Comparison of ENCODE assay signal across 1 cellular context in genomic region chr3:11846281-11847034, GRCh38.
TF ChIP-seq lines count a peak whose summit lies in the region.

A gene with protein sequence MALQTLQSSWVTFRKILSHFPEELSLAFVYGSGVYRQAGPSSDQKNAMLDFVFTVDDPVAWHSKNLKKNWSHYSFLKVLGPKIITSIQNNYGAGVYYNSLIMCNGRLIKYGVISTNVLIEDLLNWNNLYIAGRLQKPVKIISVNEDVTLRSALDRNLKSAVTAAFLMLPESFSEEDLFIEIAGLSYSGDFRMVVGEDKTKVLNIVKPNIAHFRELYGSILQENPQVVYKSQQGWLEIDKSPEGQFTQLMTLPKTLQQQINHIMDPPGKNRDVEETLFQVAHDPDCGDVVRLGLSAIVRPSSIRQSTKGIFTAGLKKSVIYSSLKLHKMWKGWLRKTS (minus strand): TSS chr3:11846885. CDS start chr3:11846636, 249 bp downstream.

TF ChIP-seq in IMR-90, 13 proteins besides CTCF, POLR2A, EP300 and RAD21 (continued from another document):
- TF ChIP-seq ELK1 (IDR thresholded peaks at IDR 0.05; ENCODE audit: borderline replicate concordance, low read depth, low read length), result no peak
- TF ChIP-seq RCOR1 (IDR thresholded peaks at IDR 0.05; ENCODE audit: insufficient replicate concordance, low read length), result no peak
- TF ChIP-seq FOS (IDR thresholded peaks at IDR 0.05; ENCODE audit: low read depth, low read length), result no peak
- peak; percentile 66 for TF ChIP-seq USF2 (IDR thresholded peaks at IDR 0.05; ENCODE audit: low read depth, low read length)
